18 cellular contexts compared by ENCODE assay signal in the genomic region with DNA sequence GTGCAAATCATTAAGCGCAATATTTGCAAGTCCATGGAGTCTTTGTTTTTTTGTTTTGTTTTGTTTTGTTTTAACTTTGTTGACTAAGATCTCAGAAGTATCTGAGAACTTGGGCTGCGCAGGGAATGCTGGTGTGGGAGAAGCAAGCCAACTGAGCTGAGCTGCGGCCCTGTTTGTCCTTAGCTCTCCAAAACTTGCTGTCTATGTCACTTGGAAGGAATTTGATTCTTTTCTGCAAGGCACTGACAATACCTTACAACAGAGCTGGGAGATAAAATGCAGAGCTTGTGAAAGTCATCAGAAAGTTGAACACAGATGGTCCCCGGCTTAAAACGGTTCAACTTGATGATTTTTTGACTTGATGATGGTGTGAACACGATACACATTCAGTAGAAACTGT. TPM values are rescaled to one million over a fixed set of nuclear protein-coding genes. Genes with fewer than 3 reads are reported as not detected.
A peak's percentile ranks its signal among the peaks of the same experiment; 100 is the strongest.
DNase-seq lines count a peak whose midpoint lies in the region; ATAC-seq and TF ChIP-seq lines count a peak whose summit lies in the region.
"Had no signal": no experiment of that assay in that cellular context is flagged by ENCODE, and none has a peak within 500 bp of the region (broad histone marks: within the 10 kb centered on the region; RNA-seq: fewer than 3 reads in every experiment).

No MANE protein-coding gene starts in this region.

- no peak overlapping the region for H2BK5ac ChIP-seq in mesenchymal stem cell (ENCODE audit: low read depth, low read length, poor library complexity, severe bottlenecking)

- no peaks in the 10 kb centered on the region for H3K79me1 ChIP-seq in mesenchymal stem cell (replicated peaks; ENCODE audit: low read length, poor library complexity, severe bottlenecking)

- no peak overlapping the region for H3K23ac ChIP-seq in mesenchymal stem cell (ENCODE audit: low read length in 2 of 2)

- H3K9me3 Mint-ChIP-seq in brain, result peaks cover 0 to 14% (median 10%) of the 10 kb centered on the region in 5 experiments
- no peaks in the 10 kb centered on the region for H3K9me3 Mint-ChIP-seq in stimulated activated effector memory CD8-positive, alpha-beta T cell treated with anti-CD3 and anti-CD28 coated beads, Interleukin-12 subunit alpha, Interleukin-12 subunit beta, amount 100 ng/mL, for 72 hours

- H3K79me2 ChIP-seq in Karpas-422 (ENCODE audit: low read length), result no peaks in the 10 kb centered on the region

- no peak for TF ChIP-seq CTCF in AG10803 (conservative IDR thresholded peaks at IDR 0.05; ENCODE audit: low read length)
- TF ChIP-seq CTCF in brain (conservative IDR thresholded peaks at IDR 0.05), result no peak

- H3K4me3 ChIP-seq in AG10803 (ENCODE audit: low read length), result no peak overlapping the region
- H3K4me3 ChIP-seq in Karpas-422 (ENCODE audit: low read length), result no peak overlapping the region
- peak overlapping the region in 1 of 2 experiments; percentile 61 for H3K4me3 ChIP-seq in mesenchymal stem cell (ENCODE audit: insufficient read depth in 1 of 2, low read depth in 1 of 2, low read length in 2 of 2)
- H3K4me3 ChIP-seq: MG63 had no signal

- no peaks in the 10 kb centered on the region for H4K20me1 ChIP-seq in Karpas-422 (ENCODE audit: insufficient read depth, low read depth, low read length)

- no peaks in the 10 kb centered on the region for H3K27me3 ChIP-seq in Karpas-422 (ENCODE audit: low read length)
- H3K27me3 ChIP-seq in mesenchymal stem cell (ENCODE audit: control insufficient read depth in 1 of 2, insufficient read depth in 1 of 2, low read length in 2 of 2), result peaks cover 0 to 41% of the 10 kb centered on the region in 2 experiments
- H3K27me3 ChIP-seq: MG63 had no signal

- H3K4me2 ChIP-seq in Karpas-422 (ENCODE audit: low read depth, low read length, poor library complexity, severe bottlenecking), result no peak overlapping the region
- no peak overlapping the region for H3K4me2 ChIP-seq in mesenchymal stem cell (ENCODE audit: low read length, poor library complexity, severe bottlenecking)

- H3K4me1 Mint-ChIP-seq in brain, result peaks cover 41% of the 10 kb centered on the region
- H3K4me1 Mint-ChIP-seq in stimulated activated effector memory CD8-positive, alpha-beta T cell treated with anti-CD3 and anti-CD28 coated beads, Interleukin-12 subunit alpha, Interleukin-12 subunit beta, amount 100 ng/mL, for 72 hours, result no peaks in the 10 kb centered on the region

- H3K4ac ChIP-seq in mesenchymal stem cell (ENCODE audit: low read depth in 1 of 2, low read length in 2 of 2), result no peak overlapping the region

- peak; percentile 46 for DNase-seq in AG10803 (ENCODE audit: low read depth)
- DNase-seq in Karpas-422, result peak; percentile 12
- no peak for DNase-seq in mesenchymal stem cell
- no peak for DNase-seq in stimulated activated effector memory CD8-positive, alpha-beta T cell treated with anti-CD3 and anti-CD28 coated beads, Interleukin-12 subunit alpha, Interleukin-12 subunit beta, amount 100 ng/mL, for 72 hours (ENCODE audit: low spot score in 2 of 2)
- DNase-seq: BE2C, DMS79, MG63, NCI-H1417, NCI-H187, NCI-H2107, NCI-H446 treated with DMSO at 0.1 percent for 48 hours, NCI-H526 treated with DMSO at 0.1 percent for 48 hours, Right ventricle myocardium superior had no signal

- H3K9me3 ChIP-seq in Karpas-422 (ENCODE audit: low read length), result no peaks in the 10 kb centered on the region
- H3K9me3 ChIP-seq in mesenchymal stem cell (ENCODE audit: control insufficient read depth, low read length), result no peaks in the 10 kb centered on the region
- H3K9me3 ChIP-seq: BE2C, MG63 had no signal

- H3K9ac ChIP-seq in Karpas-422 (ENCODE audit: low read length), result no peak overlapping the region
- H3K9ac ChIP-seq in mesenchymal stem cell (ENCODE audit: low read length), result peak overlapping the region; percentile 64

- no peak overlapping the region for H4K8ac ChIP-seq in mesenchymal stem cell (ENCODE audit: low read length)

- H2AK5ac ChIP-seq in mesenchymal stem cell (ENCODE audit: low read length, severe bottlenecking), result no peak overlapping the region

- H3K9me2 ChIP-seq in Karpas-422 (replicated peaks; ENCODE audit: insufficient read depth, low read length), result no peaks in the 10 kb centered on the region

- peak overlapping the region in 2 of 5 experiments; percentile 30 to 72 for H3K27ac Mint-ChIP-seq in brain
- H3K27ac Mint-ChIP-seq in stimulated activated effector memory CD8-positive, alpha-beta T cell treated with anti-CD3 and anti-CD28 coated beads, Interleukin-12 subunit alpha, Interleukin-12 subunit beta, amount 100 ng/mL, for 72 hours, result no peak overlapping the region

- WGBS in mesenchymal stem cell, result 87% methylated on average over 6 of the region's 6 CpGs

- no peak overlapping the region for H2BK15ac ChIP-seq in mesenchymal stem cell (ENCODE audit: low read depth, poor library complexity, severe bottlenecking)

- ATAC-seq in stimulated activated effector memory CD8-positive, alpha-beta T cell treated with anti-CD3 and anti-CD28 coated beads, Interleukin-12 subunit alpha, Interleukin-12 subunit beta, amount 100 ng/mL, for 72 hours, result no peak
- ATAC-seq in GM18502 (IDR thresholded peaks at IDR 0.05; ENCODE audit: poor library complexity, unreplicated experiment) (no peak), SK-N-SH treated with all-trans-retinoic acid at 6 μM for 48 hours (no peak), HG02642 (IDR thresholded peaks at IDR 0.05; ENCODE audit: poor library complexity, unreplicated experiment) (no peak)

- H2BK12ac ChIP-seq in mesenchymal stem cell (ENCODE audit: low read length in 2 of 2), result no peak overlapping the region

- no peak overlapping the region for H3K27ac ChIP-seq in Karpas-422 (ENCODE audit: low read length)
- no peak overlapping the region for H3K27ac ChIP-seq in mesenchymal stem cell (ENCODE audit: low read length, poor library complexity, severe bottlenecking)

- peak overlapping the region in 4 of 5 experiments; percentile 17 to 74 (median 59) for H3K4me3 Mint-ChIP-seq in brain
- no peak overlapping the region for H3K4me3 Mint-ChIP-seq in stimulated activated effector memory CD8-positive, alpha-beta T cell treated with anti-CD3 and anti-CD28 coated beads, Interleukin-12 subunit alpha, Interleukin-12 subunit beta, amount 100 ng/mL, for 72 hours

- no peak overlapping the region for H2BK120ac ChIP-seq in mesenchymal stem cell (ENCODE audit: low read depth, low read length)

- H2AFZ ChIP-seq in Karpas-422 (ENCODE audit: low read length) (no peak overlapping the region), mesenchymal stem cell (ENCODE audit: low read depth, low read length) (no peak overlapping the region)

- no peak overlapping the region for H3K18ac ChIP-seq in mesenchymal stem cell (ENCODE audit: low read depth in 1 of 2, low read length in 2 of 2)

- H3K4me1 ChIP-seq in Karpas-422 (ENCODE audit: low read length), result no peaks in the 10 kb centered on the region
- H3K4me1 ChIP-seq in mesenchymal stem cell (ENCODE audit: control insufficient read depth, insufficient read depth, low read depth, low read length), result peaks cover 13% of the 10 kb centered on the region
- H3K4me1 ChIP-seq: BE2C had no signal

- H3K27me3 Mint-ChIP-seq in brain, result no peaks in the 10 kb centered on the region

- H3K36me3 ChIP-seq in Karpas-422 (ENCODE audit: insufficient read depth, low read length) (no peaks in the 10 kb centered on the region), mesenchymal stem cell (ENCODE audit: control insufficient read depth in 1 of 2, insufficient read depth in 2 of 2, low read depth in 1 of 2, low read length in 2 of 2) (peaks cover 0 to 4% of the 10 kb centered on the region in 2 experiments)
- H3K36me3 ChIP-seq: BE2C, MG63 had no signal

- no peak overlapping the region for H4K91ac ChIP-seq in mesenchymal stem cell (ENCODE audit: low read length)

- no peak overlapping the region for H3K14ac ChIP-seq in mesenchymal stem cell (ENCODE audit: low read length in 2 of 2)

- H3K36me3 Mint-ChIP-seq in brain, result peaks cover 30% of the 10 kb centered on the region
- H3K36me3 Mint-ChIP-seq in stimulated activated effector memory CD8-positive, alpha-beta T cell treated with anti-CD3 and anti-CD28 coated beads, Interleukin-12 subunit alpha, Interleukin-12 subunit beta, amount 100 ng/mL, for 72 hours, result no peaks in the 10 kb centered on the region

TF ChIP-seq in SK-N-SH treated with all-trans-retinoic acid at 6 μM for 48 hours, 23 proteins besides CTCF, POLR2A, EP300 and RAD21 (continues in another document):
- TF ChIP-seq TOX (CRISPR knock-in tag; IDR thresholded peaks at IDR 0.05; ENCODE audit: borderline replicate concordance), result no peak
- TF ChIP-seq ESRRG (CRISPR knock-in tag; IDR thresholded peaks at IDR 0.05), result no peak
- no peak for TF ChIP-seq TSHZ2 (CRISPR knock-in tag; IDR thresholded peaks at IDR 0.05)
- no peak for TF ChIP-seq GLIS3 (CRISPR knock-in tag; IDR thresholded peaks at IDR 0.05)

RNA-seq across cellular contexts. Expression of gene SLC22A23, which starts 5.4 kb away (rescaled TPM):
- not detected in 2 replicates for total RNA-seq in Karpas-422 (2014; rRNA removed; shearing (Covaris generic); ENCODE audit: low replicate concordance)
- 25.9 TPM for polyA plus RNA-seq in brain (ENCODE audit: insufficient read depth, low read depth, low replicate concordance)
- 0.03 TPM for polyA plus RNA-seq in mesenchymal stem cell (2013, experiment 1 of 2)
- polyA plus RNA-seq in mesenchymal stem cell (2013, experiment 2 of 2), result 0.03 TPM
- polyA plus RNA-seq: AG04450 had no signal

Comparison
In these comparisons a context has a peak if more than half of its experiments do, and no peak if none do; other contexts are left out.
1. DNase-seq: peak in AG10803 (single experiment) and Karpas-422 (single experiment); none in mesenchymal stem cell (single experiment) and stimulated activated effector memory CD8-positive, alpha-beta T cell treated with anti-CD3 and anti-CD28 coated beads, Interleukin-12 subunit alpha, Interleukin-12 subunit beta, amount 100 ng/mL, for 72 hours (0 of 2).